8 cellular contexts compared by ENCODE assay signal in genomic region chr10:103967433-103968142, GRCh38. TPM values are rescaled to one million over a fixed set of nuclear protein-coding genes. Genes with fewer than 3 reads are reported as not detected.
DNase-seq lines count a peak whose midpoint lies in the region; ATAC-seq and TF ChIP-seq lines count a peak whose summit lies in the region.

No MANE protein-coding gene starts in this region.

- H3K27me3 ChIP-seq in DOHH2 (ENCODE audit: control insufficient read depth, low read length) (no peaks in the 10 kb centered on the region), SJCRH30 (no peaks in the 10 kb centered on the region), left lung (no peaks in the 10 kb centered on the region), subcutaneous abdominal adipose tissue (ENCODE audit: control insufficient read depth in 5 of 5, insufficient read depth in 4 of 5, low read length in 5 of 5) (no peaks in the 10 kb centered on the region)

- H3K27ac ChIP-seq in DOHH2 (ENCODE audit: low read depth, low read length) (peak overlapping the region; percentile 12; the same call in 1 of the 2 replicates), SJCRH30 (no peak overlapping the region; the same call in 1 of the 2 replicates), cingulate gyrus (ENCODE audit: low read depth, low read length) (peak overlapping the region; percentile 65), left lung (peak overlapping the region; percentile 96 to 98), subcutaneous abdominal adipose tissue (ENCODE audit: low read depth, low read length) (peak overlapping the region; percentile 91)

- ATAC-seq in GM19372 (IDR thresholded peaks at IDR 0.05; ENCODE audit: low read depth, unreplicated experiment) = peak; percentile 39
- peak; percentile 28 for ATAC-seq in HG03378 (IDR thresholded peaks at IDR 0.05; ENCODE audit: unreplicated experiment)
- ATAC-seq in left lung = peak; percentile 42

- peak overlapping the region; percentile 95 to 99 (median 97) for H3K9ac ChIP-seq in subcutaneous abdominal adipose tissue (ENCODE audit: low read length in 5 of 5)

- H4K20me1 ChIP-seq in DOHH2 (ENCODE audit: control insufficient read depth, insufficient read depth, low read depth, low read length) = no peaks in the 10 kb centered on the region; the same call in 1 of the 2 replicates

- H3K9me2 ChIP-seq in DOHH2 (replicated peaks; ENCODE audit: control insufficient read depth, low read length) = no peaks in the 10 kb centered on the region

- no peaks in the 10 kb centered on the region for H3K9me3 ChIP-seq in DOHH2 (ENCODE audit: control insufficient read depth, insufficient read depth, low read length)
- no peaks in the 10 kb centered on the region for H3K9me3 ChIP-seq in SJCRH30 (replicated peaks)
- no peaks in the 10 kb centered on the region for H3K9me3 ChIP-seq in left lung
- H3K9me3 ChIP-seq in subcutaneous abdominal adipose tissue (ENCODE audit: control insufficient read depth in 5 of 5, low read length in 5 of 5) = no peaks in the 10 kb centered on the region

- DNase-seq in SJCRH30 = peak; percentile 13 to 41
- DNase-seq in left lung = no peak
- DNase-seq in NCI-H1436 treated with DMSO at 0.1 percent for 48 hours (lab: John Stamatoyannopoulos, UW) = no peak

- H3K4me1 ChIP-seq in DOHH2 (ENCODE audit: control insufficient read depth, low read length) (peaks cover 28% of the 10 kb centered on the region), SJCRH30 (no peaks in the 10 kb centered on the region; the same call in 1 of the 2 replicates), left lung (peaks cover 3 to 40% of the 10 kb centered on the region in 2 donors), subcutaneous abdominal adipose tissue (ENCODE audit: control insufficient read depth in 5 of 5, insufficient read depth in 5 of 5, low read length in 5 of 5) (peaks cover 0 to 42% (median 34%) of the 10 kb centered on the region in 5 donors)

- no peak for TF ChIP-seq CTCF in DOHH2 (IDR thresholded peaks at IDR 0.05; ENCODE audit: low read depth, low read length, poor library complexity, severe bottlenecking)
- TF ChIP-seq CTCF in left lung (IDR thresholded peaks at IDR 0.05) = no peak

- H3K4me3 ChIP-seq in DOHH2 (ENCODE audit: low read length) (peak overlapping the region; percentile 76), SJCRH30 (peak overlapping the region; percentile 95), left lung (peak overlapping the region; percentile 64 to 81), subcutaneous abdominal adipose tissue (ENCODE audit: low read depth in 1 of 5, low read length in 5 of 5) (peak overlapping the region; percentile 79 to 100 (median 95))

- H3F3A ChIP-seq in DOHH2 (ENCODE audit: control insufficient read depth, insufficient read depth) = no peaks in the 10 kb centered on the region

- intact Hi-C loops in left lung (cut with DNase I) = no loop called here

- H3K36me3 ChIP-seq in DOHH2 (ENCODE audit: control insufficient read depth, low read length) (no peaks in the 10 kb centered on the region), SJCRH30 (no peaks in the 10 kb centered on the region), left lung (no peaks in the 10 kb centered on the region), subcutaneous abdominal adipose tissue (ENCODE audit: control insufficient read depth in 5 of 5, insufficient read depth in 5 of 5, low read length in 5 of 5) (no peaks in the 10 kb centered on the region)

- peak overlapping the region; percentile 75 for H3K4me2 ChIP-seq in DOHH2 (ENCODE audit: low read length)

- H3K79me2 ChIP-seq in DOHH2 (ENCODE audit: control insufficient read depth, low read length) = peaks cover 52% of the 10 kb centered on the region

RNA-seq across cellular contexts. Expression of gene SLK, which starts 0.6 kb away (rescaled TPM):
- 32.2 and 37.3 TPM in 2 replicates for total RNA-seq in SJCRH30 (2014; rRNA removed; shearing (Covaris generic))
- 10 to 100 TPM; 52.1 to 52.9 TPM for total RNA-seq in left lung

RNA-seq across cellular contexts. Expression of gene STN1, which starts 49.6 kb away (rescaled TPM):
- 10.3 and 11.6 TPM in 2 replicates for total RNA-seq in SJCRH30 (2014; rRNA removed; shearing (Covaris generic))
- 10 to 100 TPM; 44.8 to 62.8 TPM for total RNA-seq in left lung

Comparison
In these comparisons a context has a peak if more than half of its experiments do, and no peak if none do; other contexts are left out.
1. DNase-seq: peak in SJCRH30 (2 of 2); none in left lung (0 of 2) and NCI-H1436 treated with DMSO at 0.1 percent for 48 hours (single experiment).
2. Peak in every context shown above with its lines, with median percentiles within 50 percentile points of each other: H3K4me3 ChIP-seq and ATAC-seq.